Comparison of ENCODE assay signal across 9 cellular contexts in the genomic region with DNA sequence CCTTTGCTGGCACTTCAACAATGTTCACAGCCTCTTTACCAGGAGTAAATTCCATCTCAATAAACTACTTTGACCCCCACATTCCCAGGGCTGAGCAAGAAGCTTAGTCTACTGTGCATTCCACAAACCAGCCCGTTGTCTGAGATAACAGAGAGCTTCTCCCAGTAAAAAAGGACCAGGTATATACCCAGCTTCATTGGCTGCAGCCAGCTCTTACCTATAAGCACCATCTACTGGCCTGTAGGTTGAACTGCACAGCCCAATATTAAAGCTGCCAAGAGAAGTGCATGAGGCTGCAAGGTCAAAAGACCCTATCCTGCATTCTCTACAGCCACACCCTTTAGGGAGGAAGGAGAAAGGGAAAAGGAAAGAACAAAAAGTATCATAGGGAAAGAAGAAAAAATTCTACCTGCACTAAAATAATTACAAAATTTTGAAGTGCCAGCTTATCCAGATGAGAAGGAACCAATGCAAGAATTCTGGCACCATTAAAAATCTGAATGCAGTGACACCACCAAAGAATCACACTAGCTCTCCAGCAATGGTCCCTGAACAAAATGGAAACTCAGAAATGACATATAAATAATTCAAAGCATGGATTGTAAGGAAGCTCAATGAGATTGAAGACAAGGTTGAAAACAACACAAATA. TPM values are rescaled to one million over a fixed set of nuclear protein-coding genes. Genes with fewer than 3 reads are reported as not detected.
DNase-seq lines count a peak whose midpoint lies in the region; ATAC-seq, FAIRE-seq and TF ChIP-seq lines count a peak whose summit lies in the region.
"Had no signal": no experiment of that assay in that cellular context is flagged by ENCODE, and none has a peak within 500 bp of the region (broad histone marks: within the 10 kb centered on the region; RNA-seq: fewer than 3 reads in every experiment).

No MANE protein-coding gene starts in this region.

- no peak overlapping the region for H3K9ac ChIP-seq in H1 (replicated peaks in 1 of 4; ENCODE audit: extremely low read depth in 1 of 4, low read depth in 3 of 4, low read length in 3 of 4)
- no peak overlapping the region for H3K9ac ChIP-seq in neural progenitor cell

- H3K27me3 ChIP-seq in H1 (replicated peaks in 1 of 4; ENCODE audit: control insufficient read depth in 3 of 4, extremely low read depth in 1 of 4, insufficient read depth in 3 of 4, low read length in 3 of 4) (no peaks in the 10 kb centered on the region), neural progenitor cell (no peaks in the 10 kb centered on the region)

- H2BK12ac ChIP-seq in H1 (ENCODE audit: low read depth, low read length) = no peak overlapping the region

- peak; percentile 93 for FAIRE-seq in H1 (lab: Jason Lieb, UNC)

- H3K4me3 Mint-ChIP-seq in neural progenitor cell = no peak overlapping the region
- H3K4me3 Mint-ChIP-seq: activated T-cell treated with anti-CD3 and anti-CD28 coated beads, Interleukin-2, amount 50 U/mL, for 4 hours had no signal

- no peaks in the 10 kb centered on the region for H3F3A ChIP-seq in neural progenitor cell (ENCODE audit: low read depth)

- H3K14ac ChIP-seq in H1 (ENCODE audit: insufficient read length) = no peak overlapping the region

- no peaks in the 10 kb centered on the region for H3K79me1 ChIP-seq in H1 (ENCODE audit: low read depth, low read length)

- H4K91ac ChIP-seq in H1 (replicated peaks; ENCODE audit: insufficient read length, low read length) = no peak overlapping the region

- no peak overlapping the region for H4K8ac ChIP-seq in H1 (ENCODE audit: extremely low read depth, insufficient read depth, low read length)

- H3K4me1 Mint-ChIP-seq in neural progenitor cell = no peaks in the 10 kb centered on the region

- no peak overlapping the region for H2AK5ac ChIP-seq in H1 (ENCODE audit: low read depth, low read length)

- no peak for TF ChIP-seq EP300 in H1 (IDR thresholded peaks at IDR 0.05; ENCODE audit: borderline replicate concordance in 1 of 2, low read depth in 2 of 2, low read length in 2 of 2)

- no peak for TF ChIP-seq POLR2A in H1 (IDR thresholded peaks at IDR 0.05; ENCODE audit: control extremely low read depth in 1 of 2, low read depth in 2 of 2, low read length in 2 of 2)

- POLR2A ChIA-PET in H1 (lab: Charles Lee; ENCODE audit: partially characterized antibody) = no interaction called here

- peak; percentile 88 to 93 for TF ChIP-seq RAD21 in H1 (IDR thresholded peaks at IDR 0.05 in 1 of 2, conservative IDR thresholded peaks at IDR 0.05 in 1 of 2; ENCODE audit: low read depth in 2 of 2, low read length in 2 of 2)

- no peak overlapping the region for H2BK20ac ChIP-seq in H1 (ENCODE audit: low read length)

- peak; percentile 49 for DNase-seq in ELR (ENCODE audit: low read depth)
- DNase-seq in NCI-H748 (lab: John Stamatoyannopoulos, UW; ENCODE audit: unreplicated experiment) = peak; percentile 65
- no peak for DNase-seq in H1 (ENCODE audit: low read depth in 1 of 2, low spot score in 2 of 2)
- peak; percentile 67 for DNase-seq in neural progenitor cell (ENCODE audit: low spot score)
- DNase-seq in coronary artery (ENCODE audit: low spot score) = no peak
- no peak for DNase-seq in 8988T
- DNase-seq: activated T-cell treated with anti-CD3 and anti-CD28 coated beads, Interleukin-2, amount 50 U/mL, for 4 hours had no signal

- no peak overlapping the region for H2BK5ac ChIP-seq in H1 (ENCODE audit: low read depth, low read length)

- no peak overlapping the region for H2BK15ac ChIP-seq in H1 (ENCODE audit: low read length)

- H4K20me1 ChIP-seq in H1 (replicated peaks in 1 of 2; ENCODE audit: control insufficient read depth in 1 of 2, insufficient read depth in 2 of 2, low read length in 2 of 2) (no peaks in the 10 kb centered on the region), neural progenitor cell (ENCODE audit: low read depth) (no peaks in the 10 kb centered on the region)

- ATAC-seq in GM19463 (IDR thresholded peaks at IDR 0.05; ENCODE audit: unreplicated experiment) = peak; percentile 99
- ATAC-seq in HG03378 (IDR thresholded peaks at IDR 0.05; ENCODE audit: unreplicated experiment) = peak; percentile 98

- no peak overlapping the region for H3K23ac ChIP-seq in H1 (ENCODE audit: insufficient read length)

- no peak overlapping the region for H3K56ac ChIP-seq in H1 (replicated peaks; ENCODE audit: insufficient read length, low read depth, low read length)

- H3K36me3 ChIP-seq in H1 (ENCODE audit: control insufficient read depth in 2 of 4, insufficient read depth in 4 of 4, low read length in 3 of 4) (no peaks in the 10 kb centered on the region), neural progenitor cell (no peaks in the 10 kb centered on the region)

- H3K36me3 Mint-ChIP-seq in neural progenitor cell = no peaks in the 10 kb centered on the region

- 69% methylated on average over 1 of the region's 1 CpG; no CpG with 5 or more reads in 1 of the 2 experiments for WGBS in H1 (ENCODE audit: extremely low coverage in 1 of 2, insufficient coverage in 1 of 2, insufficient read length in 1 of 2, insufficient replicate concordance in 2 of 2, low coverage in 1 of 2, low lambda C conversion rate in 2 of 2, missing lambda C conversion rate in 1 of 2), 2 experiments

- peaks cover 8% of the 10 kb centered on the region for H3K9me3 Mint-ChIP-seq in neural progenitor cell
- H3K9me3 Mint-ChIP-seq: activated T-cell treated with anti-CD3 and anti-CD28 coated beads, Interleukin-2, amount 50 U/mL, for 4 hours had no signal

- TF ChIP-seq CTCF in H1 (IDR thresholded peaks at IDR 0.05; ENCODE audit: control extremely low read depth in 1 of 3, insufficient read depth in 1 of 3, low read depth in 1 of 3, low read length in 3 of 3) = peak in 2 of 3 experiments; percentile 79 to 87; a peak in 3 of 4 replicates
- TF ChIP-seq CTCF in neural progenitor cell (IDR thresholded peaks at IDR 0.05) = peak; percentile 79
- no peak for TF ChIP-seq CTCF in coronary artery (IDR thresholded peaks at IDR 0.05)

- H3K4me3 ChIP-seq in H1 (ENCODE audit: extremely low read depth in 1 of 4, insufficient read depth in 2 of 4, low read depth in 3 of 4, low read length in 4 of 4) (no peak overlapping the region), neural progenitor cell (no peak overlapping the region), coronary artery (no peak overlapping the region)

- CTCF ChIA-PET in H1 (lab: Charles Lee; ENCODE audit: partially characterized antibody) = interaction anchor here (0.5 to 3.1 kb wide), 38 partner anchors 9 to 465 kb away, joined by 3 to 25 read pairs (median 4); partner anchors contain the start of gene HSPA4L

- no peak overlapping the region for H4K5ac ChIP-seq in H1 (ENCODE audit: insufficient read length, low read depth, low read length)

- H2AFZ ChIP-seq in H1 (ENCODE audit: low read length) (no peak overlapping the region), neural progenitor cell (replicated peaks) (no peak overlapping the region)

- H3K27ac ChIP-seq in H1 (ENCODE audit: low read depth, low read length) = no peak overlapping the region
- H3K27ac ChIP-seq in neural progenitor cell = no peak overlapping the region
- no peak overlapping the region for H3K27ac ChIP-seq in coronary artery

- H3K79me2 ChIP-seq in H1 (ENCODE audit: control insufficient read depth in 1 of 2, insufficient read depth in 2 of 2, low read length in 2 of 2) = no peaks in the 10 kb centered on the region
- H3K79me2 ChIP-seq in neural progenitor cell (ENCODE audit: low read depth) = no peaks in the 10 kb centered on the region

- H2BK120ac ChIP-seq in H1 (replicated peaks; ENCODE audit: low read depth, low read length) = no peak overlapping the region

- no peaks in the 10 kb centered on the region for H3K23me2 ChIP-seq in H1 (ENCODE audit: low read depth, low read length)

- H3K9me3 ChIP-seq in H1 (ENCODE audit: insufficient read depth in 2 of 2, low read depth in 1 of 2, low read length in 1 of 2) (no peaks in the 10 kb centered on the region), neural progenitor cell (ENCODE audit: low read depth) (no peaks in the 10 kb centered on the region)

- H3K27ac Mint-ChIP-seq in neural progenitor cell = no peak overlapping the region

- H3K4ac ChIP-seq in H1 (replicated peaks; ENCODE audit: insufficient read length, low read depth, low read length) = no peak overlapping the region

- H3K18ac ChIP-seq in H1 (ENCODE audit: extremely low read depth, low read length) = no peak overlapping the region

- H3K4me2 ChIP-seq in H1 (ENCODE audit: insufficient read depth in 1 of 2, low read depth in 2 of 2, low read length in 2 of 2) = no peak overlapping the region
- no peak overlapping the region for H3K4me2 ChIP-seq in neural progenitor cell

- no peaks in the 10 kb centered on the region for H3K4me1 ChIP-seq in H1 (replicated peaks in 1 of 4; ENCODE audit: control insufficient read depth in 3 of 4, insufficient read depth in 4 of 4, low read length in 3 of 4)
- no peaks in the 10 kb centered on the region for H3K4me1 ChIP-seq in neural progenitor cell

- no peaks in the 10 kb centered on the region for H3K27me3 Mint-ChIP-seq in neural progenitor cell (ENCODE audit: insufficient read depth, low read depth)

TF ChIP-seq in H1, 55 proteins besides CTCF, POLR2A, EP300 and RAD21:
- TF ChIP-seq SUZ12 (IDR thresholded peaks at IDR 0.05; ENCODE audit: low read length) (no peak), RBBP5 (IDR thresholded peaks at IDR 0.05; ENCODE audit: borderline replicate concordance, low read depth, low read length) (no peak), BCL11A (IDR thresholded peaks at IDR 0.05; ENCODE audit: low read depth in 2 of 2, low read length in 2 of 2) (no peak), MAX (IDR thresholded peaks at IDR 0.05) (peak; percentile 21; the same call in 1 of the 2 replicates)

RNA-seq across cellular contexts. Expression of gene INTU, which starts 45.7 kb away (rescaled TPM):
- total RNA-seq in H1 (2021; fragmentation: NEBNext Ultra II Directional; extraction: Animal tissue kit (Norgen Biotek cat#: 25700)) = 12.8 and 15.1 TPM in 2 replicates
- 4.1 and 6.0 TPM in 2 replicates for polyA plus RNA-seq in H1 (2011; rRNA removed)
- 6.3 TPM for polyA plus RNA-seq in H1 (2011; cell fraction: cytosol; rRNA removed)
- 5.0 TPM for polyA plus RNA-seq in H1 (2011; cell fraction: nucleus; rRNA removed)
- 4.1 to 6.9 TPM (median 5.9 TPM) in 4 replicates for polyA plus RNA-seq in H1 (2012, experiment 1 of 2)
- 0.22 TPM for polyA plus RNA-seq in H1 (2012, experiment 2 of 2)
- polyA plus RNA-seq in H1 (2013, experiment 1 of 2) = 5.7 TPM
- 5.4 TPM for polyA plus RNA-seq in H1 (2013, experiment 2 of 2)
- 18.3 and 23.0 TPM in 2 replicates for polyA minus RNA-seq in H1 (2011; rRNA and poly(A)+ RNA removed)
- polyA minus RNA-seq in H1 (2011; cell fraction: cytosol; rRNA and poly(A)+ RNA removed) = 8.3 TPM
- 24.3 TPM for polyA minus RNA-seq in H1 (2011; cell fraction: nucleus; rRNA and poly(A)+ RNA removed)
- total RNA-seq in neural progenitor cell (ENCODE audit: low replicate concordance) = 22.0 and 31.2 TPM in 2 replicates

Comparison
In these comparisons a context has a peak if more than half of its experiments do, and no peak if none do; other contexts are left out.
1. DNase-seq: peak in ELR (single experiment), NCI-H748 (single experiment) and neural progenitor cell (single experiment); none in H1 (0 of 2), coronary artery (single experiment) and 8988T (single experiment).